In genomic region chr22:27246558-27246957, GRCh38 we compare ENCODE assay signal across 26 cellular contexts.
DNase-seq lines count a peak whose midpoint lies in the region; ATAC-seq, FAIRE-seq and TF ChIP-seq lines count a peak whose summit lies in the region.
"Had no signal": no experiment of that assay in that cellular context is flagged by ENCODE, and none has a peak within 500 bp of the region (broad histone marks: within the 10 kb centered on the region; RNA-seq: fewer than 3 reads in every experiment).

No MANE protein-coding gene starts in this region.

- ATAC-seq in heart right ventricle (no peak), right cardiac atrium (no peak)
- ATAC-seq: GM12878, GM23338 had no signal

- H3K9me1 ChIP-seq in endothelial cell of umbilical vein (replicated peaks; ENCODE audit: control insufficient read depth, extremely low read depth, insufficient read depth, low read length) = no peaks in the 10 kb centered on the region

- H3K27me3 Mint-ChIP-seq in neural progenitor cell (ENCODE audit: insufficient read depth, low read depth) = peaks cover 18% of the 10 kb centered on the region

- intact Hi-C loops in heart right ventricle (cut with DNase I) (loop anchor here in 1 of 10 donors (10.0 kb wide), 1 partner anchor 268 kb away; no protein-coding TSS in a partner anchor), right cardiac atrium (cut with DNase I) (loop anchor here in 1 of 4 donors (10.0 kb wide), 1 partner anchor 142 kb away; no protein-coding TSS in a partner anchor), endothelial cell of umbilical vein (cut with micrococcal nuclease) (loop anchor here (10.0 kb wide), 1 partner anchor 412 kb away; no protein-coding TSS in a partner anchor)

- H3K79me2 ChIP-seq in endothelial cell of umbilical vein (ENCODE audit: control insufficient read depth, insufficient read depth, low read length) = no peaks in the 10 kb centered on the region
- H3K79me2 ChIP-seq in neural progenitor cell (ENCODE audit: low read depth) = no peaks in the 10 kb centered on the region

- H3K9ac ChIP-seq in endothelial cell of umbilical vein (replicated peaks; ENCODE audit: extremely low read depth, insufficient read depth, low read length) (no peak overlapping the region), neural progenitor cell (no peak overlapping the region)

- POLR2A ChIA-PET in HEK293 (lab: Yijun Ruan, JAX) (no interaction called here), endothelial cell of umbilical vein (lab: Charles Lee) (no interaction called here)

- CTCF ChIA-PET in HEK293 (lab: Yijun Ruan, JAX) = no interaction called here
- CTCF ChIA-PET in endothelial cell of umbilical vein (lab: Charles Lee) = no interaction called here

- H3K36me3 ChIP-seq in heart right ventricle = no peaks in the 10 kb centered on the region
- no peaks in the 10 kb centered on the region for H3K36me3 ChIP-seq in HEK293 (ENCODE audit: control insufficient read depth in 2 of 2, insufficient read depth in 1 of 2, low read length in 2 of 2)
- no peaks in the 10 kb centered on the region for H3K36me3 ChIP-seq in endothelial cell of umbilical vein (ENCODE audit: control insufficient read depth in 2 of 2, extremely low read depth in 1 of 2, insufficient read depth in 2 of 2, low read length in 2 of 2)
- no peaks in the 10 kb centered on the region for H3K36me3 ChIP-seq in neural progenitor cell
- no peaks in the 10 kb centered on the region for H3K36me3 ChIP-seq in brain microvascular endothelial cell (replicated peaks)
- H3K36me3 ChIP-seq: BE2C had no signal

- H3K4me1 ChIP-seq in heart right ventricle (peaks cover 0 to 28% (median 16%) of the 10 kb centered on the region in 9 donors), right cardiac atrium (ENCODE audit: control insufficient read depth, insufficient read depth, low read length) (peaks cover 3% of the 10 kb centered on the region), HEK293 (ENCODE audit: control insufficient read depth, insufficient read depth, low read length) (peaks cover 10% of the 10 kb centered on the region), endothelial cell of umbilical vein (ENCODE audit: control insufficient read depth, extremely low read depth, insufficient read depth, low read length) (peaks cover 18% of the 10 kb centered on the region), neural progenitor cell (no peaks in the 10 kb centered on the region)

- H3K4me2 ChIP-seq in endothelial cell of umbilical vein (ENCODE audit: insufficient read depth, low read length) = no peak overlapping the region
- no peak overlapping the region for H3K4me2 ChIP-seq in neural progenitor cell
- H3K4me2 ChIP-seq: GM23338 had no signal

- no TSS peak for BruUV-seq in endothelial cell of umbilical vein (replicated peaks; lab: Mats Ljungman, UMichigan)

- H3K4me3 Mint-ChIP-seq in neural progenitor cell = peak overlapping the region; percentile 2
- H3K4me3 Mint-ChIP-seq: GM23338, HFFc6 had no signal

- peak overlapping the region; percentile 5 for H3K27ac Mint-ChIP-seq in neural progenitor cell
- H3K27ac Mint-ChIP-seq: CD8-positive, alpha-beta memory T cell; GM23338; HFFc6; IgD-negative memory B cell had no signal

- H2AFZ ChIP-seq in endothelial cell of umbilical vein (ENCODE audit: low read depth, low read length) = no peak overlapping the region
- no peak overlapping the region for H2AFZ ChIP-seq in neural progenitor cell (replicated peaks)
- H2AFZ ChIP-seq: GM23338 had no signal

- H4K20me1 ChIP-seq in endothelial cell of umbilical vein (replicated peaks; ENCODE audit: control insufficient read depth, extremely low read depth, insufficient read depth, low read length) (no peaks in the 10 kb centered on the region), neural progenitor cell (ENCODE audit: low read depth) (no peaks in the 10 kb centered on the region)

- peaks cover 0 to 5% (median 0%) of the 10 kb centered on the region in 11 donors for H3K9me3 ChIP-seq in heart right ventricle
- H3K9me3 ChIP-seq in right cardiac atrium (ENCODE audit: control insufficient read depth, low read length) = no peaks in the 10 kb centered on the region
- H3K9me3 ChIP-seq in HEK293 (ENCODE audit: control insufficient read depth, insufficient read depth, low read depth, low read length) = no peaks in the 10 kb centered on the region
- no peaks in the 10 kb centered on the region for H3K9me3 ChIP-seq in endothelial cell of umbilical vein (replicated peaks; ENCODE audit: control insufficient read depth, insufficient read depth, low read length)
- H3K9me3 ChIP-seq in neural progenitor cell (ENCODE audit: low read depth) = no peaks in the 10 kb centered on the region
- H3K9me3 ChIP-seq: BE2C had no signal

- 91 to 96% methylated on average over 3 of the region's 3 CpGs for WGBS in heart right ventricle, 2 donors
- 95% methylated on average over 3 of the region's 3 CpGs for WGBS in right cardiac atrium

- H3K27ac ChIP-seq in heart right ventricle (peak overlapping the region in 6 of 10 donors; percentile 41 to 81 (median 75)), right cardiac atrium (ENCODE audit: low read length) (no peak overlapping the region), HEK293 (ENCODE audit: extremely low read depth, low read depth, low read length) (no peak overlapping the region), endothelial cell of umbilical vein (ENCODE audit: insufficient read depth, low read depth, low read length) (no peak overlapping the region), neural progenitor cell (no peak overlapping the region), brain microvascular endothelial cell (no peak overlapping the region)
- H3K27ac ChIP-seq: HL-60 had no signal

- FAIRE-seq in endothelial cell of umbilical vein (lab: Jason Lieb, UNC) = peak; percentile 59
- FAIRE-seq: GM12878, H54, HTR-8/SVneo had no signal

- no peak for DNase-seq in heart right ventricle
- no peak for DNase-seq in right cardiac atrium
- DNase-seq in endothelial cell of umbilical vein (ENCODE audit: low read depth, low spot score) = no peak
- DNase-seq in neural progenitor cell (ENCODE audit: low spot score) = no peak
- DNase-seq in midbrain (lab: John Stamatoyannopoulos, UW) = no peak
- no peak for DNase-seq in NCI-H2171 (lab: John Stamatoyannopoulos, UW)
- DNase-seq in brain microvascular endothelial cell = no peak
- DNase-seq: ACHN; BE2C; C1 segment of cervical spinal cord; CD4-positive, CD25-positive, alpha-beta regulatory T cell; CD8-positive, alpha-beta memory T cell; COR-L47; DMS 273 treated with DMSO at 0.1 percent for 48 hours; DMS53; DND-41; EL; HCEC 1CT; HFFc6 had no signal

- peaks cover 0 to 21% (median 9%) of the 10 kb centered on the region in 7 donors for H3K27me3 ChIP-seq in heart right ventricle
- H3K27me3 ChIP-seq in right cardiac atrium (ENCODE audit: control insufficient read depth, insufficient read depth) = no peaks in the 10 kb centered on the region
- H3K27me3 ChIP-seq in endothelial cell of umbilical vein (ENCODE audit: control insufficient read depth in 2 of 2, insufficient read depth in 2 of 2, low read length in 2 of 2) = no peaks in the 10 kb centered on the region
- H3K27me3 ChIP-seq in neural progenitor cell = no peaks in the 10 kb centered on the region
- H3K27me3 ChIP-seq in brain microvascular endothelial cell (replicated peaks) = no peaks in the 10 kb centered on the region
- H3K27me3 ChIP-seq: BE2C had no signal

- dilution Hi-C loops in endothelial cell of umbilical vein (cut with MboI; ENCODE audit: extremely low pct_ligation_motif_present, low sequenced_read_pairs) = no loop called here

- in situ Hi-C loops in brain microvascular endothelial cell (cut with HindIII; ENCODE audit: low pct_ligation_motif_present, low sequenced_read_pairs) = no loop called here

- TF ChIP-seq POLR2A in endothelial cell of umbilical vein (IDR thresholded peaks at IDR 0.05; ENCODE audit: low read depth, low read length) = no peak

- H3F3A ChIP-seq in neural progenitor cell (ENCODE audit: low read depth) = no peaks in the 10 kb centered on the region

- H3K36me3 Mint-ChIP-seq in neural progenitor cell = no peaks in the 10 kb centered on the region
- H3K36me3 Mint-ChIP-seq: CD4-positive, CD25-positive, alpha-beta regulatory T cell; CD8-positive, alpha-beta memory T cell; IgD-negative memory B cell had no signal

- peaks cover 6% of the 10 kb centered on the region for H3K9me3 Mint-ChIP-seq in neural progenitor cell
- H3K9me3 Mint-ChIP-seq: CD8-positive, alpha-beta memory T cell; GM23338 had no signal

- peaks cover 61% of the 10 kb centered on the region for H3K4me1 Mint-ChIP-seq in neural progenitor cell

- H3K4me3 ChIP-seq in heart right ventricle (no peak overlapping the region), right cardiac atrium (ENCODE audit: low read length) (no peak overlapping the region), HEK293 (ENCODE audit: low read depth, low read length) (no peak overlapping the region), endothelial cell of umbilical vein (replicated peaks in 1 of 3; ENCODE audit: insufficient read depth in 1 of 3, low read depth in 1 of 3, low read length in 3 of 3) (no peak overlapping the region), neural progenitor cell (no peak overlapping the region), brain microvascular endothelial cell (ENCODE audit: low read depth, low read length) (no peak overlapping the region)
- H3K4me3 ChIP-seq: GM12878, GM23338 had no signal

- TF ChIP-seq CTCF in heart right ventricle (IDR thresholded peaks at IDR 0.05) = no peak
- no peak for TF ChIP-seq CTCF in HEK293 (tag by site-specific recombination; IDR thresholded peaks at IDR 0.05)
- TF ChIP-seq CTCF in endothelial cell of umbilical vein (IDR thresholded peaks at IDR 0.05; ENCODE audit: extremely low read depth in 1 of 2, insufficient read depth in 1 of 2, low read depth in 1 of 2, low read length in 2 of 2) = no peak
- no peak for TF ChIP-seq CTCF in neural progenitor cell (IDR thresholded peaks at IDR 0.05)
- TF ChIP-seq CTCF in brain microvascular endothelial cell (IDR thresholded peaks at IDR 0.05; ENCODE audit: low read depth, low read length, missing control alignments) = no peak

TF ChIP-seq in HEK293, 187 proteins besides CTCF, POLR2A, EP300 and RAD21 (continues in another document):
- no peak for TF ChIP-seq SALL2 (tag by site-specific recombination; IDR thresholded peaks at IDR 0.05; ENCODE audit: borderline replicate concordance)
- peak; percentile 91 for TF ChIP-seq ZNF366 (tag by site-specific recombination; conservative IDR thresholded peaks at IDR 0.05)
- TF ChIP-seq ZNF501 (tag by site-specific recombination; IDR thresholded peaks at IDR 0.05) = no peak
- no peak for TF ChIP-seq ZNF654 (tag by site-specific recombination; IDR thresholded peaks at IDR 0.05; ENCODE audit: low read depth)
- TF ChIP-seq ZBTB17 (tag by site-specific recombination; IDR thresholded peaks at IDR 0.05) = peak; percentile 100

TF ChIP-seq in endothelial cell of umbilical vein, 7 proteins besides CTCF, POLR2A, EP300 and RAD21:
- TF ChIP-seq MAX (IDR thresholded peaks at IDR 0.05; ENCODE audit: insufficient read depth, insufficient read length) (no peak), POLR2AphosphoS5 (IDR thresholded peaks at IDR 0.05; ENCODE audit: insufficient read depth, low read depth, low read length) (no peak)
TF ChIP-seq in endothelial cell of umbilical vein: peak in this region for 0.

Comparison
In these comparisons a context has a peak if more than half of its experiments do, and no peak if none do; other contexts are left out.
1. H3K27ac ChIP-seq: peak in heart right ventricle (6 of 10); none in right cardiac atrium (single experiment), HEK293 (single experiment), endothelial cell of umbilical vein (single experiment), neural progenitor cell (single experiment) and brain microvascular endothelial cell (single experiment).